Comparison of ENCODE assay signal across 18 cellular contexts in genomic region chr4:98624144-98624543, GRCh38. TPM values are rescaled to one million over a fixed set of nuclear protein-coding genes. Genes with fewer than 3 reads are reported as not detected.
DNase-seq lines count a peak whose midpoint lies in the region; ATAC-seq and TF ChIP-seq lines count a peak whose summit lies in the region.
"Had no signal": no experiment of that assay in that cellular context is flagged by ENCODE, and none has a peak within 500 bp of the region (broad histone marks: within the 10 kb centered on the region; RNA-seq: fewer than 3 reads in every experiment).

No MANE protein-coding gene starts in this region.

- H3K4me1 Mint-ChIP-seq in CD4-positive, CD25-positive, alpha-beta regulatory T cell = peaks cover 39 to 83% (median 66%) of the 10 kb centered on the region in 4 donors
- H3K4me1 Mint-ChIP-seq in T-helper 17 cell = peaks cover 55% of the 10 kb centered on the region

- TF ChIP-seq CTCF in HEK293 (tag by site-specific recombination; IDR thresholded peaks at IDR 0.05) = no peak
- TF ChIP-seq CTCF in foreskin keratinocyte (conservative IDR thresholded peaks at IDR 0.05) = no peak
- TF ChIP-seq CTCF in lower leg skin (IDR thresholded peaks at IDR 0.05) = no peak
- TF ChIP-seq CTCF in ascending aorta (IDR thresholded peaks at IDR 0.05) = no peak

- H3K9me3 ChIP-seq in CD4-positive, CD25-positive, alpha-beta regulatory T cell (ENCODE audit: control insufficient read depth in 2 of 2, low read length in 2 of 2) = no peaks in the 10 kb centered on the region
- H3K9me3 ChIP-seq in HEK293 (ENCODE audit: control insufficient read depth, insufficient read depth, low read depth, low read length) = no peaks in the 10 kb centered on the region
- no peaks in the 10 kb centered on the region for H3K9me3 ChIP-seq in T-helper 17 cell (ENCODE audit: control insufficient read depth, low read length, poor library complexity, severe bottlenecking)
- no peaks in the 10 kb centered on the region for H3K9me3 ChIP-seq in ascending aorta
- H3K9me3 ChIP-seq: A549; BLaER1 treated with 17β-estradiol and CSF1 and Interleukin-3, amounts not matched to agents 10 nM and 100 nM; SJCRH30 had no signal

- peak overlapping the region; percentile 34 to 82 (median 76) for H3K4me3 Mint-ChIP-seq in CD4-positive, CD25-positive, alpha-beta regulatory T cell
- no peak overlapping the region for H3K4me3 Mint-ChIP-seq in T-helper 17 cell

- no peak for ATAC-seq in CD4-positive, CD25-positive, alpha-beta regulatory T cell (ENCODE audit: low read depth in 2 of 2)
- no peak for ATAC-seq in T-helper 17 cell
- ATAC-seq in foreskin keratinocyte = no peak
- no peak for ATAC-seq in HG03342 (IDR thresholded peaks at IDR 0.05; ENCODE audit: unreplicated experiment)
- ATAC-seq: A549 had no signal

- 86 to 92% methylated on average over 2 of the region's 2 CpGs for WGBS in lower leg skin, 2 donors

- peak overlapping the region; percentile 36 for H3K27ac ChIP-seq in CD4-positive, CD25-positive, alpha-beta regulatory T cell (ENCODE audit: insufficient read depth, low read length, poor library complexity, severe bottlenecking)
- H3K27ac ChIP-seq in HEK293 (ENCODE audit: extremely low read depth, low read depth, low read length) (no peak overlapping the region), foreskin keratinocyte (peak overlapping the region; percentile 43), ascending aorta (no peak overlapping the region)
- H3K27ac ChIP-seq: A549; BLaER1 treated with 17β-estradiol and CSF1 and Interleukin-3, amounts not matched to agents 10 nM and 100 nM; SJCRH30 had no signal

- CTCF ChIA-PET in HEK293 (lab: Yijun Ruan, JAX) = no interaction called here

- no peaks in the 10 kb centered on the region for H3K36me3 ChIP-seq in CD4-positive, CD25-positive, alpha-beta regulatory T cell (ENCODE audit: control insufficient read depth, insufficient read depth, low read length)
- H3K36me3 ChIP-seq in HEK293 (ENCODE audit: control insufficient read depth in 2 of 2, insufficient read depth in 1 of 2, low read length in 2 of 2) = no peaks in the 10 kb centered on the region
- no peaks in the 10 kb centered on the region for H3K36me3 ChIP-seq in ascending aorta
- H3K36me3 ChIP-seq: BLaER1 treated with 17β-estradiol and CSF1 and Interleukin-3, amounts not matched to agents 10 nM and 100 nM; SJCRH30 had no signal

- peak overlapping the region; percentile 22 to 87 (median 86) for H3K27ac Mint-ChIP-seq in CD4-positive, CD25-positive, alpha-beta regulatory T cell
- H3K27ac Mint-ChIP-seq in T-helper 17 cell = peak overlapping the region; percentile 49

- no peaks in the 10 kb centered on the region for H3K27me3 Mint-ChIP-seq in CD4-positive, CD25-positive, alpha-beta regulatory T cell
- H3K27me3 Mint-ChIP-seq in T-helper 17 cell = no peaks in the 10 kb centered on the region

- no peaks in the 10 kb centered on the region for H3K36me3 Mint-ChIP-seq in CD4-positive, CD25-positive, alpha-beta regulatory T cell
- H3K36me3 Mint-ChIP-seq in T-helper 17 cell (ENCODE audit: low read depth) = peaks cover 2% of the 10 kb centered on the region

- POLR2A ChIA-PET in HEK293 (lab: Yijun Ruan, JAX) = no interaction called here

- no peaks in the 10 kb centered on the region for H3K27me3 ChIP-seq in CD4-positive, CD25-positive, alpha-beta regulatory T cell (ENCODE audit: control insufficient read depth, insufficient read depth, low read length)
- H3K27me3 ChIP-seq in foreskin keratinocyte = no peaks in the 10 kb centered on the region
- H3K27me3 ChIP-seq in ascending aorta = no peaks in the 10 kb centered on the region
- H3K27me3 ChIP-seq: BLaER1 treated with 17β-estradiol and CSF1 and Interleukin-3, amounts not matched to agents 10 nM and 100 nM; SJCRH30 had no signal

- H3K4me1 ChIP-seq in CD4-positive, CD25-positive, alpha-beta regulatory T cell (ENCODE audit: control insufficient read depth, insufficient read depth, low read length, poor library complexity, severe bottlenecking) = peaks cover 28% of the 10 kb centered on the region
- H3K4me1 ChIP-seq in HEK293 (ENCODE audit: control insufficient read depth, insufficient read depth, low read length) (no peaks in the 10 kb centered on the region; the same call in 1 of the 2 replicates), foreskin keratinocyte (peaks cover 48% of the 10 kb centered on the region), ascending aorta (peaks cover 0 to 18% of the 10 kb centered on the region in 2 donors)
- H3K4me1 ChIP-seq: BLaER1 treated with 17β-estradiol and CSF1 and Interleukin-3, amounts not matched to agents 10 nM and 100 nM; SJCRH30 had no signal

- peak overlapping the region; percentile 72 for H3K4me3 ChIP-seq in CD4-positive, CD25-positive, alpha-beta regulatory T cell (ENCODE audit: low read depth, low read length)
- H3K4me3 ChIP-seq in HEK293 (ENCODE audit: low read depth, low read length) = no peak overlapping the region
- H3K4me3 ChIP-seq in lower leg skin (ENCODE audit: low read depth, poor library complexity, severe bottlenecking) = no peak overlapping the region
- H3K4me3 ChIP-seq in ascending aorta = no peak overlapping the region
- H3K4me3 ChIP-seq: A549; BLaER1 treated with 17β-estradiol and CSF1 and Interleukin-3, amounts not matched to agents 10 nM and 100 nM; SJCRH30 had no signal

- intact Hi-C loops in lower leg skin (cut with DNase I; ENCODE audit: low total_unique reads) = no loop called here
- intact Hi-C loops in ascending aorta (cut with DNase I) = no loop called here

- TF ChIP-seq POLR2A in lower leg skin (IDR thresholded peaks at IDR 0.05) = no peak

- H3K9me3 Mint-ChIP-seq in CD4-positive, CD25-positive, alpha-beta regulatory T cell = peaks cover 0 to 2% (median 0%) of the 10 kb centered on the region in 7 donors

- DNase-seq in CD4-positive, CD25-positive, alpha-beta regulatory T cell = peak in 1 of 3 donors; percentile 14
- DNase-seq in T-helper 17 cell (no peak), foreskin keratinocyte (no peak), SK-N-DZ (ENCODE audit: low spot score) (no peak), lower leg skin (ENCODE audit: low spot score in 2 of 2) (no peak), ascending aorta (ENCODE audit: low spot score in 2 of 2) (no peak)
- DNase-seq: GF-D8; MV-4-11; NCI-H187 treated with DMSO at 0.1 percent for 48 hours; NCI-H446 treated with DMSO at 0.1 percent for 48 hours; NK-92 treated with Interleukin-12 subunit alpha and Interleukin-12 subunit beta, amount 100 ng/mL, for 24 hours; RPMI8226; SJCRH30 had no signal

TF ChIP-seq in HEK293, 187 proteins besides CTCF, POLR2A, EP300 and RAD21:
- no peak for TF ChIP-seq ZFP69B (tag by site-specific recombination; IDR thresholded peaks at IDR 0.05)
- peak; percentile 40 for TF ChIP-seq PRDM6 (tag by site-specific recombination; IDR thresholded peaks at IDR 0.05)
- no peak for TF ChIP-seq ZNF292 (tag by site-specific recombination; IDR thresholded peaks at IDR 0.05; ENCODE audit: borderline replicate concordance, low read depth)
- no peak for TF ChIP-seq ZNF677 (tag by site-specific recombination; IDR thresholded peaks at IDR 0.05)
TF ChIP-seq in HEK293: peak in this region for 1.

RNA-seq across cellular contexts. Expression of gene TSPAN5, which starts 34.3 kb away (rescaled TPM):
- total RNA-seq in CD4-positive, CD25-positive, alpha-beta regulatory T cell = 21.2 TPM
- polyA plus RNA-seq in CD4-positive, CD25-positive, alpha-beta regulatory T cell = 10 to 100 TPM; 38.8 to 52.7 (median 43.9) TPM
- 10 to 100 TPM; 11.8 to 15.2 TPM for total RNA-seq in T-helper 17 cell
- 46.6 and 51.9 TPM in 2 replicates for total RNA-seq in foreskin keratinocyte
- polyA plus RNA-seq in foreskin keratinocyte = 31.7 and 32.7 TPM in 2 replicates
- 17.7 and 22.3 TPM in 2 replicates for polyA plus RNA-seq in SK-N-DZ (2014; cell fraction: cytosol; rRNA removed)
- polyA plus RNA-seq in SK-N-DZ (2014; cell fraction: nucleus; rRNA removed) = 10.8 and 19.3 TPM in 2 replicates
- total RNA-seq in lower leg skin = 10 to 100 TPM; 25.5 to 41.5 (median 36.5) TPM
- total RNA-seq in ascending aorta = 5.2 TPM
- total RNA-seq: OCI-LY7 had no signal

Comparison
In these comparisons a context has a peak if more than half of its experiments do, and no peak if none do; other contexts are left out.
1. H3K27ac ChIP-seq: peak in CD4-positive, CD25-positive, alpha-beta regulatory T cell (single experiment) and foreskin keratinocyte (single experiment); none in HEK293 (single experiment) and ascending aorta (0 of 2).